ENCODE assay signal across 1 cellular context in genomic region chr14:94132285-94132887, GRCh38.
TF ChIP-seq lines count a peak whose summit lies in the region.

No MANE protein-coding gene starts in this region.

TF ChIP-seq in IMR-90, 13 proteins besides CTCF, POLR2A, EP300 and RAD21 (continued from another document):
- TF ChIP-seq RCOR1 (IDR thresholded peaks at IDR 0.05; ENCODE audit: insufficient replicate concordance, low read length) = no peak
TF ChIP-seq in IMR-90: peak in this region for 1.
